ENCODE assay signal across 18 cellular contexts in the genomic region with DNA sequence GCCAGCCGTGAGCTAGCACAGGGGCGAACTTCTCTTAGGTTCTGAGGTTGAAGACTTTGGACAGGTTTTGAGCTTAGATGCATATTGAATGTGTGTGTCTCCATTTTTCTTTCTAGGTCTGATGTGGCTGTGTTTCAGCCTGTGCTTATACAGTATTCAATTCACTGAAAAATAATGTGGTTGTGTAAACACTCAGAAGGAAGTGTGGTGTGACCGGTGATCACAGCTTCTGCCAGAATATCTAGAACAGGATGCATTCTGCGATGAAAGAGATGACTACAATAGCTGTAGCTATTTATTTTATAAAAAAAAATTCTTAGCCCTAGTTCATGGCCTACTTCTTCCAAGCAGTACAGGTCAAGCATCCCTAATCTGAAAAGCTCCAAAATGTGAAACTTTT.
DNase-seq lines count a peak whose midpoint lies in the region; ATAC-seq and TF ChIP-seq lines count a peak whose summit lies in the region.
"Had no signal": no experiment of that assay in that cellular context is flagged by ENCODE, and none has a peak within 500 bp of the region (broad histone marks: within the 10 kb centered on the region; RNA-seq: fewer than 3 reads in every experiment).

No MANE protein-coding gene starts in this region.

- CTCF ChIA-PET in activated CD8-positive, alpha-beta T cell treated with anti-CD3 and anti-CD28 coated beads for 36 hours (lab: Charles Lee), result interaction anchor here (1.0 to 1.8 kb wide), 3 partner anchors 24 to 128 kb away, joined by 3 to 5 read pairs (median 3); no protein-coding TSS in a partner anchor
- CTCF ChIA-PET in activated CD8-positive, alpha-beta T cell treated with anti-CD3 and anti-CD28 coated beads, Interleukin-2, amount 10 ng/mL, durations not matched to agents 7 days and 5 days (lab: Charles Lee), result interaction anchor here (1.3 to 2.1 kb wide), 2 partner anchors 41 to 84 kb away, joined by 4 to 6 read pairs; no protein-coding TSS in a partner anchor

- POLR2A ChIA-PET in activated CD8-positive, alpha-beta T cell treated with anti-CD3 and anti-CD28 coated beads for 36 hours (lab: Charles Lee), result no interaction called here
- POLR2A ChIA-PET in activated CD8-positive, alpha-beta T cell treated with anti-CD3 and anti-CD28 coated beads, Interleukin-2, amount 10 ng/mL, durations not matched to agents 7 days and 5 days (lab: Charles Lee), result no interaction called here

- intact Hi-C loops in activated CD8-positive, alpha-beta T cell treated with anti-CD3 and anti-CD28 coated beads for 36 hours (cut with micrococcal nuclease), result no loop called here

- no peak for TF ChIP-seq CTCF in activated CD8-positive, alpha-beta T cell treated with anti-CD3 and anti-CD28 coated beads for 36 hours (IDR thresholded peaks at IDR 0.05)
- TF ChIP-seq CTCF in nephron progenitor cell (IDR thresholded peaks at IDR 0.05), result no peak

- no peak overlapping the region for H3K27ac Mint-ChIP-seq in activated CD8-positive, alpha-beta T cell treated with anti-CD3 and anti-CD28 coated beads for 36 hours
- no peak overlapping the region for H3K27ac Mint-ChIP-seq in activated CD8-positive, alpha-beta T cell treated with anti-CD3 and anti-CD28 coated beads, Interleukin-2, amount 10 ng/mL, durations not matched to agents 7 days and 5 days
- peak overlapping the region; percentile 3 to 65 for H3K27ac Mint-ChIP-seq in effector memory CD8-positive, alpha-beta T cell
- H3K27ac Mint-ChIP-seq in nephron progenitor cell, result peak overlapping the region; percentile 91

- peaks cover 15% of the 10 kb centered on the region for H3K4me1 Mint-ChIP-seq in activated CD8-positive, alpha-beta T cell treated with anti-CD3 and anti-CD28 coated beads for 36 hours (ENCODE audit: low read depth)
- H3K4me1 Mint-ChIP-seq in activated CD8-positive, alpha-beta T cell treated with anti-CD3 and anti-CD28 coated beads, Interleukin-2, amount 10 ng/mL, durations not matched to agents 7 days and 5 days (ENCODE audit: low read depth), result peaks cover 3% of the 10 kb centered on the region
- peaks cover 21 to 29% of the 10 kb centered on the region in 2 donors for H3K4me1 Mint-ChIP-seq in effector memory CD8-positive, alpha-beta T cell (ENCODE audit: low read depth in 2 of 2)
- peaks cover 9% of the 10 kb centered on the region for H3K4me1 Mint-ChIP-seq in nephron progenitor cell

- no peaks in the 10 kb centered on the region for H3K36me3 Mint-ChIP-seq in activated CD8-positive, alpha-beta T cell treated with anti-CD3 and anti-CD28 coated beads for 36 hours (ENCODE audit: low read depth)
- no peaks in the 10 kb centered on the region for H3K36me3 Mint-ChIP-seq in activated CD8-positive, alpha-beta T cell treated with anti-CD3 and anti-CD28 coated beads, Interleukin-2, amount 10 ng/mL, durations not matched to agents 7 days and 5 days (ENCODE audit: low read depth)
- peaks cover 5% of the 10 kb centered on the region for H3K36me3 Mint-ChIP-seq in effector memory CD8-positive, alpha-beta T cell (ENCODE audit: insufficient read depth)
- peaks cover 28% of the 10 kb centered on the region for H3K36me3 Mint-ChIP-seq in nephron progenitor cell (ENCODE audit: low read depth)

- no peak overlapping the region for H3K4me3 Mint-ChIP-seq in activated CD8-positive, alpha-beta T cell treated with anti-CD3 and anti-CD28 coated beads for 36 hours
- no peak overlapping the region for H3K4me3 Mint-ChIP-seq in activated CD8-positive, alpha-beta T cell treated with anti-CD3 and anti-CD28 coated beads, Interleukin-2, amount 10 ng/mL, durations not matched to agents 7 days and 5 days
- H3K4me3 Mint-ChIP-seq in effector memory CD8-positive, alpha-beta T cell, result peak overlapping the region in 1 of 2 donors; percentile 45
- H3K4me3 Mint-ChIP-seq in nephron progenitor cell, result no peak overlapping the region

- H3K9me3 Mint-ChIP-seq in activated CD8-positive, alpha-beta T cell treated with anti-CD3 and anti-CD28 coated beads for 36 hours, result no peaks in the 10 kb centered on the region
- H3K9me3 Mint-ChIP-seq in activated CD8-positive, alpha-beta T cell treated with anti-CD3 and anti-CD28 coated beads, Interleukin-2, amount 10 ng/mL, durations not matched to agents 7 days and 5 days (ENCODE audit: insufficient read depth), result no peaks in the 10 kb centered on the region
- no peaks in the 10 kb centered on the region for H3K9me3 Mint-ChIP-seq in effector memory CD8-positive, alpha-beta T cell
- no peaks in the 10 kb centered on the region for H3K9me3 Mint-ChIP-seq in nephron progenitor cell

- no peak for DNase-seq in activated CD8-positive, alpha-beta T cell treated with anti-CD3 and anti-CD28 coated beads for 36 hours
- no peak for DNase-seq in activated CD8-positive, alpha-beta T cell treated with anti-CD3 and anti-CD28 coated beads, Interleukin-2, amount 10 ng/mL, durations not matched to agents 7 days and 5 days
- DNase-seq in DMS53 treated with DMSO at 0.1 percent for 48 hours (lab: John Stamatoyannopoulos, UW; ENCODE audit: unreplicated experiment), result peak; percentile 97
- DNase-seq in effector memory CD8-positive, alpha-beta T cell, result no peak
- no peak for DNase-seq in nephron progenitor cell
- DNase-seq in NCI-H1436 (lab: John Stamatoyannopoulos, UW), result no peak
- DNase-seq: activated CD4-positive, alpha-beta T cell treated with anti-CD3 and anti-CD28 coated beads for 48 hours; activated CD8-positive, alpha-beta memory T cell treated with anti-CD3 and anti-CD28 coated beads, Interleukin-2, amount 50 U/mL, for 4 hours; activated effector memory CD4-positive, alpha-beta T cell treated with Interleukin-2 at 50 U/mL for 16 hours; C1 segment of cervical spinal cord; GF-D8; heart right ventricle; KBM-7; NCI-H1694 treated with DMSO at 0.1 percent for 48 hours; testis had no signal

- no peaks in the 10 kb centered on the region for H3K27me3 Mint-ChIP-seq in activated CD8-positive, alpha-beta T cell treated with anti-CD3 and anti-CD28 coated beads for 36 hours
- H3K27me3 Mint-ChIP-seq in activated CD8-positive, alpha-beta T cell treated with anti-CD3 and anti-CD28 coated beads, Interleukin-2, amount 10 ng/mL, durations not matched to agents 7 days and 5 days (ENCODE audit: low read depth), result no peaks in the 10 kb centered on the region
- H3K27me3 Mint-ChIP-seq in effector memory CD8-positive, alpha-beta T cell, result no peaks in the 10 kb centered on the region
- no peaks in the 10 kb centered on the region for H3K27me3 Mint-ChIP-seq in nephron progenitor cell (ENCODE audit: low read depth, poor library complexity)

- peak; percentile 58 for ATAC-seq in activated CD8-positive, alpha-beta T cell treated with anti-CD3 and anti-CD28 coated beads for 36 hours
- no peak for ATAC-seq in activated CD8-positive, alpha-beta T cell treated with anti-CD3 and anti-CD28 coated beads, Interleukin-2, amount 10 ng/mL, durations not matched to agents 7 days and 5 days
- ATAC-seq in effector memory CD8-positive, alpha-beta T cell (replicated peaks), result peak; percentile 78
- ATAC-seq in HG02852 (IDR thresholded peaks at IDR 0.05; ENCODE audit: unreplicated experiment) (no peak), GM18868 (IDR thresholded peaks at IDR 0.05; ENCODE audit: unreplicated experiment) (no peak)
- ATAC-seq: heart right ventricle, left lobe of liver had no signal

Comparison
In these comparisons a context has a peak if more than half of its experiments do, and no peak if none do; other contexts are left out.
1. ATAC-seq: peak in activated CD8-positive, alpha-beta T cell treated with anti-CD3 and anti-CD28 coated beads for 36 hours (single experiment) and effector memory CD8-positive, alpha-beta T cell (single experiment); none in activated CD8-positive, alpha-beta T cell treated with anti-CD3 and anti-CD28 coated beads, Interleukin-2, amount 10 ng/mL, durations not matched to agents 7 days and 5 days (single experiment), HG02852 (single experiment) and GM18868 (single experiment).
2. H3K27ac Mint-ChIP-seq: peak in effector memory CD8-positive, alpha-beta T cell (2 of 2) and nephron progenitor cell (single experiment); none in activated CD8-positive, alpha-beta T cell treated with anti-CD3 and anti-CD28 coated beads for 36 hours (single experiment) and activated CD8-positive, alpha-beta T cell treated with anti-CD3 and anti-CD28 coated beads, Interleukin-2, amount 10 ng/mL, durations not matched to agents 7 days and 5 days (single experiment).